8 cellular contexts compared by ENCODE assay signal in genomic region chr2:234496835-234497591, GRCh38. TPM values are rescaled to one million over a fixed set of nuclear protein-coding genes. Genes with fewer than 3 reads are reported as not detected.
A peak's percentile ranks its signal among the peaks of the same experiment; 100 is the strongest.
DNase-seq lines count a peak whose midpoint lies in the region; ATAC-seq lines count a peak whose summit lies in the region.

ARL4C (minus strand) TSS chr2:234497081; CDS start chr2:234496586, 495 bp downstream.

- peaks cover 33% of the 10 kb centered on the region for H3K36me3 Mint-ChIP-seq in CD4-positive, CD25-positive, alpha-beta regulatory T cell
- H3K36me3 Mint-ChIP-seq in activated naive CD4-positive, alpha-beta T cell treated with anti-CD3 and anti-CD28 coated beads, Interleukin-2, amount 50 U/mL, for 24 hours: peaks cover 3% of the 10 kb centered on the region

- H3K27me3 ChIP-seq in CD4-positive, CD25-positive, alpha-beta regulatory T cell (ENCODE audit: control insufficient read depth, insufficient read depth, low read length): no peaks in the 10 kb centered on the region
- no peaks in the 10 kb centered on the region for H3K27me3 ChIP-seq in aorta (ENCODE audit: control insufficient read depth in 1 of 2, insufficient read depth in 2 of 2, low read length in 1 of 2)

- 2% methylated on average over 45 to 100 of the region's 100 CpGs for WGBS in aorta, 2 donors

- DNase-seq in CD4-positive, CD25-positive, alpha-beta regulatory T cell: peak; percentile 71 to 80 (median 74)
- DNase-seq in SHP77 (lab: John Stamatoyannopoulos, UW) (peak; percentile 66 to 88), globus pallidus (ENCODE audit: low spot score) (peak; percentile 61), nucleus accumbens (lab: John Stamatoyannopoulos, UW) (peak in 47 of 56 donors; percentile 17 to 79 (median 44)), aorta (peak; percentile 69 to 89)

- no peaks in the 10 kb centered on the region for H3K9me3 ChIP-seq in CD4-positive, CD25-positive, alpha-beta regulatory T cell (ENCODE audit: control insufficient read depth in 2 of 2, low read length in 2 of 2)
- H3K9me3 ChIP-seq in aorta (ENCODE audit: control insufficient read depth, low read length): no peaks in the 10 kb centered on the region

- peak; percentile 48 to 54 for ATAC-seq in CD4-positive, CD25-positive, alpha-beta regulatory T cell (ENCODE audit: low read depth in 2 of 2)
- ATAC-seq in GM19438 (IDR thresholded peaks at IDR 0.05; ENCODE audit: low read depth, unreplicated experiment): peak; percentile 59
- ATAC-seq in HG03558 (IDR thresholded peaks at IDR 0.05; ENCODE audit: extremely low read depth, unreplicated experiment): peak; percentile 26
- peak; percentile 69 for ATAC-seq in aorta (ENCODE audit: low FRiP score)

- peaks cover 10% of the 10 kb centered on the region for H3K27me3 Mint-ChIP-seq in CD4-positive, CD25-positive, alpha-beta regulatory T cell
- no peaks in the 10 kb centered on the region for H3K27me3 Mint-ChIP-seq in activated naive CD4-positive, alpha-beta T cell treated with anti-CD3 and anti-CD28 coated beads, Interleukin-2, amount 50 U/mL, for 24 hours

- peaks cover 13 to 36% (median 27%) of the 10 kb centered on the region in 4 donors for H3K4me1 Mint-ChIP-seq in CD4-positive, CD25-positive, alpha-beta regulatory T cell
- H3K4me1 Mint-ChIP-seq in activated naive CD4-positive, alpha-beta T cell treated with anti-CD3 and anti-CD28 coated beads, Interleukin-2, amount 50 U/mL, for 24 hours: peaks cover 49% of the 10 kb centered on the region

- H3K4me3 Mint-ChIP-seq in CD4-positive, CD25-positive, alpha-beta regulatory T cell: peak within 1 kb of the TSS; percentile 92 to 100 (median 98)
- H3K4me3 Mint-ChIP-seq in activated naive CD4-positive, alpha-beta T cell treated with anti-CD3 and anti-CD28 coated beads, Interleukin-2, amount 50 U/mL, for 24 hours: peak within 1 kb of the TSS; percentile 94

- intact Hi-C loops in aorta (cut with DNase I): loop anchor here in 1 of 2 donors (5.0 to 10.0 kb wide), 3 partner anchors 55 to 522 kb away; no protein-coding TSS in a partner anchor

- peak within 1 kb of the TSS; percentile 100 for H3K4me3 ChIP-seq in CD4-positive, CD25-positive, alpha-beta regulatory T cell (ENCODE audit: low read depth, low read length)
- H3K4me3 ChIP-seq in aorta (ENCODE audit: low read length in 2 of 2): peak within 1 kb of the TSS; percentile 53 to 71

- peaks cover 0 to 6% (median 1%) of the 10 kb centered on the region in 7 donors for H3K9me3 Mint-ChIP-seq in CD4-positive, CD25-positive, alpha-beta regulatory T cell
- H3K9me3 Mint-ChIP-seq in activated naive CD4-positive, alpha-beta T cell treated with anti-CD3 and anti-CD28 coated beads, Interleukin-2, amount 50 U/mL, for 24 hours: no peaks in the 10 kb centered on the region

- H3K27ac ChIP-seq in CD4-positive, CD25-positive, alpha-beta regulatory T cell (ENCODE audit: insufficient read depth, low read length, poor library complexity, severe bottlenecking): peak within 1 kb of the TSS; percentile 96
- no peak within 1 kb of the TSS for H3K27ac ChIP-seq in aorta (ENCODE audit: low read depth in 1 of 2, low read length in 2 of 2)

- peaks cover 18% of the 10 kb centered on the region for H3K36me3 ChIP-seq in CD4-positive, CD25-positive, alpha-beta regulatory T cell (ENCODE audit: control insufficient read depth, insufficient read depth, low read length)
- H3K36me3 ChIP-seq in aorta (ENCODE audit: control insufficient read depth in 1 of 2, insufficient read depth in 2 of 2, low read length in 1 of 2): no peaks in the 10 kb centered on the region

- H3K4me1 ChIP-seq in CD4-positive, CD25-positive, alpha-beta regulatory T cell (ENCODE audit: control insufficient read depth, insufficient read depth, low read length, poor library complexity, severe bottlenecking): peaks cover 54% of the 10 kb centered on the region
- no peaks in the 10 kb centered on the region for H3K4me1 ChIP-seq in aorta (ENCODE audit: control insufficient read depth in 1 of 2, insufficient read depth in 2 of 2, low read length in 2 of 2)

- peak within 1 kb of the TSS; percentile 99 to 100 (median 99) for H3K27ac Mint-ChIP-seq in CD4-positive, CD25-positive, alpha-beta regulatory T cell
- peak within 1 kb of the TSS; percentile 94 for H3K27ac Mint-ChIP-seq in activated naive CD4-positive, alpha-beta T cell treated with anti-CD3 and anti-CD28 coated beads, Interleukin-2, amount 50 U/mL, for 24 hours

RNA-seq across cellular contexts. Expression of gene ARL4C, which starts in this region (rescaled TPM):
- total RNA-seq in CD4-positive, CD25-positive, alpha-beta regulatory T cell: 407 TPM
- polyA plus RNA-seq in CD4-positive, CD25-positive, alpha-beta regulatory T cell: 100 to 1,000 TPM; 103 to 176 (median 129) TPM
- 10 to 100 TPM; 10.8 to 12.5 TPM for total RNA-seq in aorta
- 1 to 10 TPM; 6.8 to 7.2 TPM for polyA plus RNA-seq in aorta

Comparison
In these comparisons a context has a peak if more than half of its experiments do, and no peak if none do; other contexts are left out.
1. RNA of gene ARL4C (total RNA-seq): 407 TPM in CD4-positive, CD25-positive, alpha-beta regulatory T cell (single experiment); 10.8 to 12.5 TPM in aorta; every median in the first group is over 10 times any median in the second.
2. RNA of gene ARL4C (polyA plus RNA-seq): 103 to 176 TPM in CD4-positive, CD25-positive, alpha-beta regulatory T cell; 6.8 to 7.2 TPM in aorta; every median in the first group is over 10 times any median in the second.
3. Peak in every context shown above with its lines, with median percentiles within 50 percentile points of each other: ATAC-seq and DNase-seq.